8 cellular contexts compared by ENCODE assay signal in genomic region chr1:155563377-155564066, GRCh38. TPM values are rescaled to one million over a fixed set of nuclear protein-coding genes. Genes with fewer than 3 reads are reported as not detected.
DNase-seq lines count a peak whose midpoint lies in the region; ATAC-seq, FAIRE-seq and TF ChIP-seq lines count a peak whose summit lies in the region.
"Not testable (repeated sequence)": the region's sequence is repeated elsewhere in the genome, so short reads cannot be mapped to it uniquely, and the experiment has no call there.

No MANE protein-coding gene starts in this region.

- H3K4me1 Mint-ChIP-seq in activated naive CD8-positive, alpha-beta T cell treated with anti-CD3 and anti-CD28 coated beads, Interleukin-2, amount 50 U/mL, for 24 hours, result peaks cover 45% of the 10 kb centered on the region

- intact Hi-C loops in left lung (cut with DNase I), result not testable (repeated sequence)
- intact Hi-C loops in prostate gland (cut with DNase I), result loop anchor here (5.0 to 10.0 kb wide), 2 partner anchors 241 to 289 kb away; partner anchors contain the start of genes CLK2, HCN3 and RUSC1

- H3K27me3 ChIP-seq in SJCRH30; esophagus (ENCODE audit: control insufficient read depth in 1 of 2, insufficient read depth in 2 of 2, low read length in 2 of 2); left lung; prostate gland (replicated peaks; ENCODE audit: insufficient read depth): not testable (repeated sequence)

- H3K36me3 ChIP-seq in SJCRH30; esophagus (ENCODE audit: control insufficient read depth in 2 of 2, insufficient read depth in 2 of 2, low read length in 1 of 2); prostate gland: not testable (repeated sequence)
- peaks cover 0 to 14% of the 10 kb centered on the region in 2 donors for H3K36me3 ChIP-seq in left lung

- not testable (repeated sequence) for TF ChIP-seq CTCF in A549 (IDR thresholded peaks at IDR 0.05); left lung (IDR thresholded peaks at IDR 0.05); prostate gland (IDR thresholded peaks at IDR 0.05)

- DNase-seq in A549 (ENCODE audit: low read depth in 1 of 2, low spot score in 1 of 2) (peak in 1 of 2 experiments; percentile 29), GM19239 (ENCODE audit: insufficient read length, low spot score) (peak; percentile 12), NAMALWA (ENCODE audit: low spot score) (peak; percentile 61), SJCRH30 (peak in 1 of 2 experiments; percentile 30)
- not testable (repeated sequence) for DNase-seq in activated naive CD8-positive, alpha-beta T cell treated with anti-CD3 and anti-CD28 coated beads, Interleukin-2, amount 50 U/mL, for 24 hours; left lung; prostate gland (ENCODE audit: low spot score)

- H3K27ac ChIP-seq in A549 (peak overlapping the region; percentile 99), SJCRH30 (peak overlapping the region; percentile 99), esophagus (ENCODE audit: low read depth in 2 of 2, low read length in 1 of 2) (peak overlapping the region; percentile 99 to 100), left lung (peak overlapping the region; percentile 98), prostate gland (peak overlapping the region; percentile 92 to 98)

- not testable (repeated sequence) for TF ChIP-seq EP300 in A549 (IDR thresholded peaks at IDR 0.05)

- POLR2A ChIA-PET in A549 (lab: Yijun Ruan, JAX), result interaction anchor here (0.5 to 1.2 kb wide), 6 partner anchors 14 to 290 kb away, joined by 3 to 6 read pairs (median 4); partner anchors contain the start of gene CLK2

- not testable (repeated sequence) for TF ChIP-seq RAD21 in A549 (conservative IDR thresholded peaks at IDR 0.05 in 1 of 2, IDR thresholded peaks at IDR 0.05 in 1 of 2)

- H3K4me3 ChIP-seq in A549 (peak overlapping the region; percentile 96), SJCRH30 (peak overlapping the region; percentile 100), esophagus (ENCODE audit: low read depth in 1 of 2, low read length in 2 of 2) (peak overlapping the region; percentile 94 to 99), left lung (peak overlapping the region; percentile 82 to 92), prostate gland (peak overlapping the region; percentile 68 to 92)

- TF ChIP-seq POLR2A in A549 (IDR thresholded peaks at IDR 0.05; ENCODE audit: low read length); prostate gland (IDR thresholded peaks at IDR 0.05): not testable (repeated sequence)

- ATAC-seq in A549 (peak; percentile 11 to 14; a peak in 5 of 6 replicates), left lung (peak; percentile 2)
- ATAC-seq in activated naive CD8-positive, alpha-beta T cell treated with anti-CD3 and anti-CD28 coated beads, Interleukin-2, amount 50 U/mL, for 24 hours, result not testable (repeated sequence)

- H3K27ac Mint-ChIP-seq in activated naive CD8-positive, alpha-beta T cell treated with anti-CD3 and anti-CD28 coated beads, Interleukin-2, amount 50 U/mL, for 24 hours, result peak overlapping the region; percentile 99

- not testable (repeated sequence) for H3K9me3 Mint-ChIP-seq in activated naive CD8-positive, alpha-beta T cell treated with anti-CD3 and anti-CD28 coated beads, Interleukin-2, amount 50 U/mL, for 24 hours

- FAIRE-seq in A549 (lab: Jason Lieb, UNC), result not testable (repeated sequence)
- peak; percentile 76 for FAIRE-seq in GM19239 (lab: Jason Lieb, UNC)

- H3K9me3 ChIP-seq in A549; SJCRH30 (replicated peaks); esophagus (ENCODE audit: control insufficient read depth in 2 of 2, insufficient read depth in 1 of 2, low read depth in 1 of 2, low read length in 1 of 2); left lung; prostate gland: not testable (repeated sequence)

- not testable (repeated sequence) for H3K27me3 Mint-ChIP-seq in activated naive CD8-positive, alpha-beta T cell treated with anti-CD3 and anti-CD28 coated beads, Interleukin-2, amount 50 U/mL, for 24 hours

- peaks cover 21% of the 10 kb centered on the region for H3K36me3 Mint-ChIP-seq in activated naive CD8-positive, alpha-beta T cell treated with anti-CD3 and anti-CD28 coated beads, Interleukin-2, amount 50 U/mL, for 24 hours (ENCODE audit: low read depth)

- peak overlapping the region; percentile 87 for H3K4me2 ChIP-seq in A549

- under 1% methylated on average over 21 of the region's 21 CpGs for WGBS in A549 (ENCODE audit: missing lambda C conversion rate)
- WGBS in esophagus, 2 donors, result 0 to 1% methylated on average over 21 of the region's 21 CpGs
- under 1% methylated on average over 21 of the region's 21 CpGs for WGBS in prostate gland

- H3K4me3 Mint-ChIP-seq in activated naive CD8-positive, alpha-beta T cell treated with anti-CD3 and anti-CD28 coated beads, Interleukin-2, amount 50 U/mL, for 24 hours, result peak overlapping the region; percentile 97

- H3K4me1 ChIP-seq in A549 (peaks cover 19% of the 10 kb centered on the region), left lung (peaks cover 14 to 40% of the 10 kb centered on the region in 2 donors)
- H3K4me1 ChIP-seq in SJCRH30; esophagus (ENCODE audit: control insufficient read depth in 2 of 2, insufficient read depth in 2 of 2, low read length in 1 of 2); prostate gland (replicated peaks): not testable (repeated sequence)

- CTCF ChIA-PET in A549 (lab: Yijun Ruan, JAX), result interaction anchor here (1.5 kb wide), 1 partner anchor 313 kb away, joined by 4 read pairs; no protein-coding TSS in a partner anchor

TF ChIP-seq in A549, 52 proteins besides CTCF, POLR2A, EP300 and RAD21:
- TF ChIP-seq PHF8 (IDR thresholded peaks at IDR 0.05; ENCODE audit: borderline replicate concordance, low read depth) (peak; percentile 7; the same call in 1 of the 2 replicates), HEYL (CRISPR knock-in tag; IDR thresholded peaks at IDR 0.05) (0 out of 2 replicates have a peak, but pooled peaks have one; percentile 21), JUN (IDR thresholded peaks at IDR 0.05) (peak in 1 of 2 experiments; percentile 16; a peak in 1 of 5 replicates)

RNA-seq across cellular contexts. Expression of gene ASH1L, which starts 0.9 kb away (rescaled TPM):
- polyA plus RNA-seq in A549 (2011; rRNA removed) (32.8 and 32.9 TPM in 2 replicates), A549 (2017; fragmentation: RNase III; extraction: RNeasy Plus Mini Kit Qiagen cat#74134 plus additional on column Dnase treatment) (9.0 to 10.9 TPM (median 10.0 TPM) in 3 replicates), esophagus (1 to 10 TPM; 5.9 to 7.2 TPM)
- 10.3 and 11.6 TPM in 2 replicates for polyA plus RNA-seq in A549 (2012; cell fraction: cytosol; rRNA removed)
- 20.2 and 26.2 TPM in 2 replicates for polyA plus RNA-seq in A549 (2012; cell fraction: nucleus; rRNA removed)
- 39.3 and 46.9 TPM in 2 replicates for polyA minus RNA-seq in A549 (2011; rRNA and poly(A)+ RNA removed)
- total RNA-seq in SJCRH30 (2014; rRNA removed; shearing (Covaris generic)), result 31.8 and 35.1 TPM in 2 replicates
- total RNA-seq in left lung (10 to 100 TPM; 42.3 to 51.2 TPM), prostate gland (10 to 100 TPM; 53.1 to 66.2 TPM)

RNA-seq across cellular contexts. Expression of gene MSTO1, which starts 46.5 kb away (rescaled TPM):
- 28.3 and 35.5 TPM in 2 replicates for polyA plus RNA-seq in A549 (2011; rRNA removed)
- polyA plus RNA-seq in A549 (2012; cell fraction: cytosol; rRNA removed), result 25.8 and 32.2 TPM in 2 replicates
- polyA plus RNA-seq in A549 (2012; cell fraction: nucleus; rRNA removed), result 128 and 129 TPM in 2 replicates
- 37.5 to 43.5 TPM (median 43.5 TPM) in 3 replicates for polyA plus RNA-seq in A549 (2017; fragmentation: RNase III; extraction: RNeasy Plus Mini Kit Qiagen cat#74134 plus additional on column Dnase treatment)
- 65.5 and 69.8 TPM in 2 replicates for polyA minus RNA-seq in A549 (2011; rRNA and poly(A)+ RNA removed)
- total RNA-seq in SJCRH30 (2014; rRNA removed; shearing (Covaris generic)), result 21.2 and 23.1 TPM in 2 replicates
- polyA plus RNA-seq in esophagus, result 10 to 100 TPM; 18.5 to 27.6 TPM
- total RNA-seq in left lung, result 10 to 100 TPM; 27.2 to 44.4 TPM
- 10 to 100 TPM; 13.7 to 17.7 TPM for total RNA-seq in prostate gland
